Comparison of ENCODE assay signal across 15 cellular contexts in genomic region chr4:150683775-150684350, GRCh38.
DNase-seq lines count a peak whose midpoint lies in the region; TF ChIP-seq lines count a peak whose summit lies in the region.
"Had no signal": no experiment of that assay in that cellular context is flagged by ENCODE, and none has a peak within 500 bp of the region (broad histone marks: within the 10 kb centered on the region; RNA-seq: fewer than 3 reads in every experiment).

No MANE protein-coding gene starts in this region.

- peaks cover 13% of the 10 kb centered on the region for H3K4me1 ChIP-seq in neuron (ENCODE audit: insufficient read depth, low read length)
- H3K4me1 ChIP-seq: A549 had no signal

- H2AFZ ChIP-seq in neuron (ENCODE audit: low read depth, low read length), result peak overlapping the region; percentile 53

- CTCF ChIA-PET in Calu3 (lab: Charles Lee), result no interaction called here

- H3K9me3 Mint-ChIP-seq in Calu3 (ENCODE audit: low read depth, unreplicated experiment), result no peaks in the 10 kb centered on the region
- H3K9me3 Mint-ChIP-seq: HFFc6 had no signal

- no TSS peak for BruUV-seq in Calu3 (replicated peaks; lab: Mats Ljungman, UMichigan)

- no peaks in the 10 kb centered on the region for H3K27me3 ChIP-seq in neuron (ENCODE audit: insufficient read depth, low read length)
- H3K27me3 ChIP-seq: MG63 had no signal

- TF ChIP-seq CTCF in Calu3 (IDR thresholded peaks at IDR 0.05; ENCODE audit: unreplicated experiment) (no peak), epithelial cell of esophagus (IDR thresholded peaks at IDR 0.05; ENCODE audit: insufficient read depth, low read depth, low read length, missing control alignments) (no peak)

- H3K27ac Mint-ChIP-seq in Calu3 (ENCODE audit: unreplicated experiment), result peak overlapping the region; percentile 69
- H3K27ac Mint-ChIP-seq: HFFc6 had no signal

- H3K4me3 ChIP-seq in epithelial cell of esophagus (ENCODE audit: low read length) (no peak overlapping the region), neuron (ENCODE audit: low read length) (no peak overlapping the region)
- H3K4me3 ChIP-seq: A549, MG63 had no signal

- H3K27me3 Mint-ChIP-seq in Calu3 (ENCODE audit: unreplicated experiment), result no peaks in the 10 kb centered on the region

- H3K36me3 ChIP-seq in neuron (ENCODE audit: insufficient read depth, low read length), result no peaks in the 10 kb centered on the region
- H3K36me3 ChIP-seq: MG63 had no signal

- H3K4me3 Mint-ChIP-seq in Calu3 (ENCODE audit: low read depth, unreplicated experiment), result no peak overlapping the region
- H3K4me3 Mint-ChIP-seq: HFFc6 had no signal

- no peaks in the 10 kb centered on the region for H3K9me3 ChIP-seq in neuron (ENCODE audit: low read length)
- H3K9me3 ChIP-seq: A549, MG63 had no signal

- no peak for DNase-seq in Calu3
- DNase-seq in NCI-H526 (lab: John Stamatoyannopoulos, UW), result peak; percentile 66 to 83
- DNase-seq in epithelial cell of esophagus (ENCODE audit: low read depth), result peak; percentile 62
- no peak for DNase-seq in NCI-H748 treated with DMSO at 0.1 percent for 48 hours (lab: John Stamatoyannopoulos, UW)
- DNase-seq in head of caudate nucleus, result no peak
- no peak for DNase-seq in NCI-H510A (lab: John Stamatoyannopoulos, UW)
- DNase-seq: C1 segment of cervical spinal cord, HFFc6, MG63, NCI-H1092 treated with DMSO at 0.1 percent for 48 hours, NCI-H2227 treated with DMSO at 0.1 percent for 48 hours, NCI-H524 treated with DMSO at 0.1 percent for 48 hours, RPMI8226 had no signal

- intact Hi-C loops in Calu3 (cut with micrococcal nuclease; ENCODE audit: unreplicated experiment), result no loop called here
- intact Hi-C loops in head of caudate nucleus (cut with DNase I), result no loop called here

- no peaks in the 10 kb centered on the region for H3K36me3 Mint-ChIP-seq in Calu3 (ENCODE audit: insufficient read depth, unreplicated experiment)

- no peaks in the 10 kb centered on the region for H3K4me1 Mint-ChIP-seq in Calu3 (ENCODE audit: low read depth, unreplicated experiment)

Comparison
In these comparisons a context has a peak if more than half of its experiments do, and no peak if none do; other contexts are left out.
1. DNase-seq: peak in NCI-H526 (2 of 2) and epithelial cell of esophagus (single experiment); none in Calu3 (single experiment), NCI-H748 treated with DMSO at 0.1 percent for 48 hours (single experiment), head of caudate nucleus (0 of 42) and NCI-H510A (single experiment).